34 cellular contexts compared by ENCODE assay signal in genomic region chr11:1228921-1229451, GRCh38. TPM values are rescaled to one million over a fixed set of nuclear protein-coding genes. Genes with fewer than 3 reads are reported as not detected.
DNase-seq lines count a peak whose midpoint lies in the region; ATAC-seq and TF ChIP-seq lines count a peak whose summit lies in the region.
"Had no signal": no experiment of that assay in that cellular context is flagged by ENCODE, and none has a peak within 500 bp of the region (broad histone marks: within the 10 kb centered on the region; RNA-seq: fewer than 3 reads in every experiment).

No MANE protein-coding gene starts in this region.

- CTCF ChIA-PET in Calu3 (lab: Charles Lee) = no interaction called here

- DNase-seq in activated CD4-positive, CD25-positive, alpha-beta regulatory T cell treated with anti-CD3 and anti-CD28 coated beads, Interleukin-2, amount 50 U/mL, for 72 hours = peak; percentile 27
- DNase-seq in HuH-7.5 (ENCODE audit: low spot score) (peak; percentile 13), iPS-NIHi11 (ENCODE audit: low spot score) (peak; percentile 15), spleen (peak; percentile 64), Calu3 (no peak), NCI-H82 (lab: John Stamatoyannopoulos, UW) (no peak)
- DNase-seq: activated B cell treated with CpG ODN at 0.5 μM for 24 hours; activated CD4-positive, alpha-beta T cell treated with anti-CD3 and anti-CD28 coated beads, Interleukin-2, amount 50 U/mL, for 48 hours; activated CD8-positive, alpha-beta memory T cell treated with anti-CD3 and anti-CD28 coated beads, Interleukin-2, amount 50 U/mL, for 4 hours; activated naive CD8-positive, alpha-beta T cell treated with anti-CD3 and anti-CD28 coated beads, Interleukin-2, amount 10 ng/mL, durations not matched to agents 7 days and 5 days; AML-193; DMS153; KG1; MM.1S; NCI-H2029; NCI-H526 treated with DMSO at 0.1 percent for 48 hours; SJCRH30; stimulated activated CD4-positive, alpha-beta T cell treated with anti-CD3 and anti-CD28 coated beads, Interleukin-4, amount 100 ng/mL, for 4 hours; T-cell; uterus had no signal

- TF ChIP-seq POLR2A in spleen (IDR thresholded peaks at IDR 0.05) = no peak

- peaks cover 0 to 87% (median 2%) of the 10 kb centered on the region in 7 donors for H3K27me3 ChIP-seq in spleen (replicated peaks in 1 of 7)
- H3K27me3 ChIP-seq: ascending aorta, cardiac muscle cell, Peyer's patch had no signal

- H3K27ac ChIP-seq in spleen = no peak overlapping the region
- H3K27ac ChIP-seq: ascending aorta, cardiac muscle cell, esophagus muscularis mucosa, Peyer's patch, sigmoid colon, SJCRH30, uterus had no signal

- peaks cover 3% of the 10 kb centered on the region for H3K27me3 Mint-ChIP-seq in Calu3 (ENCODE audit: unreplicated experiment)
- H3K27me3 Mint-ChIP-seq: activated naive CD8-positive, alpha-beta T cell treated with anti-CD3 and anti-CD28 coated beads, Interleukin-2, amount 10 ng/mL, durations not matched to agents 7 days and 5 days; activated T-helper 17 cell treated with anti-CD3 and anti-CD28 coated beads, Interleukin-2, amount 50 U/mL, for 72 hours; CD8-positive, alpha-beta memory T cell had no signal

- no peak overlapping the region for H3K4me3 ChIP-seq in spleen
- H3K4me3 ChIP-seq: ascending aorta, cardiac muscle cell, esophagus muscularis mucosa, lung, Peyer's patch, sigmoid colon, SJCRH30, uterus had no signal

- H3K4me3 Mint-ChIP-seq in Calu3 (ENCODE audit: low read depth, unreplicated experiment) = no peak overlapping the region
- H3K4me3 Mint-ChIP-seq: activated B cell treated with CpG ODN at 0.5 μM for 24 hours; activated naive CD8-positive, alpha-beta T cell treated with anti-CD3 and anti-CD28 coated beads, Interleukin-2, amount 10 ng/mL, durations not matched to agents 7 days and 5 days; activated T-helper 17 cell treated with anti-CD3 and anti-CD28 coated beads, Interleukin-2, amount 50 U/mL, for 72 hours; CD8-positive, alpha-beta memory T cell; neural crest cell; stimulated activated memory B cell treated with anti-CD40 and anti-IgM and Interleukin-4, amounts not matched to agents 10 μg/mL and 1 μg/mL and 100 μg/mL, for 72 hours; T-cell had no signal

- intact Hi-C loops in spleen (cut with DNase I; ENCODE audit: low total_unique reads) (no loop called here), Calu3 (cut with micrococcal nuclease; ENCODE audit: unreplicated experiment) (no loop called here)

- TF ChIP-seq CTCF in spleen (IDR thresholded peaks at IDR 0.05 in 8 of 11, conservative IDR thresholded peaks at IDR 0.05 in 3 of 11) = no peak
- TF ChIP-seq CTCF in Calu3 (IDR thresholded peaks at IDR 0.05; ENCODE audit: unreplicated experiment) = no peak

- no peaks in the 10 kb centered on the region for H3K9me3 ChIP-seq in spleen
- H3K9me3 ChIP-seq: ascending aorta, esophagus muscularis mucosa, Peyer's patch, sigmoid colon, SJCRH30, uterus had no signal

- no peaks in the 10 kb centered on the region for H3K36me3 ChIP-seq in spleen
- H3K36me3 ChIP-seq: ascending aorta, cardiac muscle cell, esophagus muscularis mucosa, Peyer's patch, sigmoid colon, SJCRH30, uterus had no signal

- 71 to 88% (median 77%) methylated on average over 7 to 18 of the region's 18 CpGs for WGBS in spleen, 5 donors

- H3K4me1 Mint-ChIP-seq in Calu3 (ENCODE audit: low read depth, unreplicated experiment) = peaks cover 6% of the 10 kb centered on the region
- H3K4me1 Mint-ChIP-seq: activated B cell treated with CpG ODN at 0.5 μM for 24 hours; activated naive CD8-positive, alpha-beta T cell treated with anti-CD3 and anti-CD28 coated beads, Interleukin-2, amount 10 ng/mL, durations not matched to agents 7 days and 5 days; activated T-helper 17 cell treated with anti-CD3 and anti-CD28 coated beads, Interleukin-2, amount 50 U/mL, for 72 hours; CD8-positive, alpha-beta memory T cell; neural crest cell; stimulated activated memory B cell treated with anti-CD40 and anti-IgM and Interleukin-4, amounts not matched to agents 10 μg/mL and 1 μg/mL and 100 μg/mL, for 72 hours; T-cell had no signal

- H3K36me3 Mint-ChIP-seq in Calu3 (ENCODE audit: insufficient read depth, unreplicated experiment) = peaks cover 4% of the 10 kb centered on the region
- H3K36me3 Mint-ChIP-seq: activated naive CD8-positive, alpha-beta T cell treated with anti-CD3 and anti-CD28 coated beads, Interleukin-2, amount 10 ng/mL, durations not matched to agents 7 days and 5 days; CD8-positive, alpha-beta memory T cell; stimulated activated memory B cell treated with anti-CD40 and anti-IgM and Interleukin-4, amounts not matched to agents 10 μg/mL and 1 μg/mL and 100 μg/mL, for 72 hours; T-cell had no signal

- no peak overlapping the region for H3K27ac Mint-ChIP-seq in Calu3 (ENCODE audit: unreplicated experiment)
- H3K27ac Mint-ChIP-seq: activated B cell treated with CpG ODN at 0.5 μM for 24 hours; activated naive CD8-positive, alpha-beta T cell treated with anti-CD3 and anti-CD28 coated beads, Interleukin-2, amount 10 ng/mL, durations not matched to agents 7 days and 5 days; activated T-helper 17 cell treated with anti-CD3 and anti-CD28 coated beads, Interleukin-2, amount 50 U/mL, for 72 hours; CD8-positive, alpha-beta memory T cell; stimulated activated memory B cell treated with anti-CD40 and anti-IgM and Interleukin-4, amounts not matched to agents 10 μg/mL and 1 μg/mL and 100 μg/mL, for 72 hours; T-cell had no signal

- no TSS peak for BruUV-seq in Calu3 (replicated peaks; lab: Mats Ljungman, UMichigan)

- H3K9me3 Mint-ChIP-seq in Calu3 (ENCODE audit: low read depth, unreplicated experiment) = no peaks in the 10 kb centered on the region
- H3K9me3 Mint-ChIP-seq: activated B cell treated with CpG ODN at 0.5 μM for 24 hours; activated naive CD8-positive, alpha-beta T cell treated with anti-CD3 and anti-CD28 coated beads, Interleukin-2, amount 10 ng/mL, durations not matched to agents 7 days and 5 days; activated T-helper 17 cell treated with anti-CD3 and anti-CD28 coated beads, Interleukin-2, amount 50 U/mL, for 72 hours; CD8-positive, alpha-beta memory T cell; neural crest cell; stimulated activated memory B cell treated with anti-CD40 and anti-IgM and Interleukin-4, amounts not matched to agents 10 μg/mL and 1 μg/mL and 100 μg/mL, for 72 hours; T-cell had no signal

- ATAC-seq in activated CD4-positive, CD25-positive, alpha-beta regulatory T cell treated with anti-CD3 and anti-CD28 coated beads, Interleukin-2, amount 50 U/mL, for 24 hours = no peak
- ATAC-seq in HG03097 (IDR thresholded peaks at IDR 0.05; ENCODE audit: low FRiP score, unreplicated experiment) = no peak
- ATAC-seq: activated T-helper 17 cell treated with anti-CD3 and anti-CD28 coated beads, Interleukin-2, amount 50 U/mL, for 72 hours; stimulated activated memory B cell treated with anti-CD40 and anti-IgM and Interleukin-4, amounts not matched to agents 10 μg/mL and 1 μg/mL and 100 μg/mL, for 72 hours; T-cell had no signal

- H3K4me1 ChIP-seq in spleen = no peaks in the 10 kb centered on the region
- H3K4me1 ChIP-seq: ascending aorta, esophagus muscularis mucosa, sigmoid colon, SJCRH30, uterus had no signal

RNA-seq across cellular contexts. Expression of gene MUC5B, which starts 6.1 kb away (rescaled TPM):
- total RNA-seq in spleen (under 1 TPM in 1 of 7 donors, not detected in 6; 0.09 TPM), Calu3 (2022) (3.4 and 10.5 TPM in 2 replicates)
- under 1 TPM in 2 of 3 donors, not detected in 1; under 0.01 TPM for polyA plus RNA-seq in spleen
- total RNA-seq: A172; activated B cell treated with CpG ODN at 0.5 μM for 24 hours; activated naive CD8-positive, alpha-beta T cell treated with anti-CD3 and anti-CD28 coated beads, Interleukin-2, amount 10 ng/mL, durations not matched to agents 7 days and 5 days; activated T-helper 17 cell treated with anti-CD3 and anti-CD28 coated beads, Interleukin-2, amount 50 U/mL, for 72 hours; cardiac muscle cell; CD8-positive, alpha-beta memory T cell; G401; SJCRH30 had no signal
- polyA plus RNA-seq: cardiac muscle cell; CD8-positive, alpha-beta memory T cell had no signal

Comparison
In these comparisons a context has a peak if more than half of its experiments do, and no peak if none do; other contexts are left out.
1. DNase-seq: peak in activated CD4-positive, CD25-positive, alpha-beta regulatory T cell treated with anti-CD3 and anti-CD28 coated beads, Interleukin-2, amount 50 U/mL, for 72 hours (single experiment), HuH-7.5 (single experiment), iPS-NIHi11 (single experiment) and spleen (single experiment); none in Calu3 (single experiment) and NCI-H82 (single experiment).